Comparison of ENCODE assay signal across 15 cellular contexts in the genomic region with DNA sequence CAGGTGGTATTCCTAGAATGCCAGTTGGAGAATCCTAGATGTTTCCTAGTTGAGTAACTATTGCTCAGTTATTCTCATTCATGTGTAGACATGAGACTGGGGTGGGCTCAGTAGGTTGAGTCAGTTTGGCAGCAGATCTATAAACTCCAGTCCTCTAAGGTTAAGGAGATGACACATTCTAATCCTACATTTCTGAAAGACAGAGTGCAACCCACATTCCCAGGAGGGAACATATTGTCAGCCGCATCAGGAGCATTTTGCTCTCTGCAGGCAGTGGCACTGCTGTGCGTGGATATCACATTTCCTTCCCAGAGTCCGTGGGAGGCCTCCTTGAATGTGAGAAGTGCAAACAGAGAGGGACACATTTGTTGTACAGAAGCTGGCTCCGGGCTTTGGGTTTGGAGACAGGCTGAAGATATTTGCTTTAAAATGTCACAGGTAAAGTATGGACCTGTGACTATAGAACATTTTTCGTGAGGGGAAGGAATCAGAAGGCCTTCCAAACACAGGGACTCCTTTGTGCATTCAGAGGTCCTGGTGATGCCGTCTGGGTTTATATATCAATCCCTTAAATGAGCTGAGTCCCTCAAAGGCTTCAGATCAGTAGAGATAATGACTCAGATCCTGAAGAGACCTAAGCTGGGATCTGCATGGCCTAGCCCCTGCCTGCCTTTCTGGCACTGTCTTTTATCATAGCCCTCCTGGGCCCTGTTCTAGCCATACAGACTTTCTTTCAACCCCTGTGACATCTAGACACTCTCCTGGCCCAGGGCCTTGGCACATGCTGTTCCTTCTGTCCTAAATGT.
DNase-seq lines count a peak whose midpoint lies in the region; ATAC-seq, FAIRE-seq and TF ChIP-seq lines count a peak whose summit lies in the region.
"Had no signal": no experiment of that assay in that cellular context is flagged by ENCODE, and none has a peak within 500 bp of the region (broad histone marks: within the 10 kb centered on the region; RNA-seq: fewer than 3 reads in every experiment).

No MANE protein-coding gene starts in this region.

- H3K4me1 ChIP-seq in keratinocyte (ENCODE audit: control insufficient read depth, extremely low read depth, insufficient read depth, low read length), result peaks cover 24% of the 10 kb centered on the region

- dilution Hi-C loops in keratinocyte (cut with MboI; ENCODE audit: extremely low pct_ligation_motif_present, low sequenced_read_pairs), result no loop called here

- no peaks in the 10 kb centered on the region; the same call in 1 of the 2 replicates for H3K27me3 Mint-ChIP-seq in WTC11 (ENCODE audit: low read depth)
- H3K27me3 Mint-ChIP-seq: stimulated activated memory B cell treated with anti-CD40 and anti-IgM and Interleukin-4, amounts not matched to agents 10 μg/mL and 1 μg/mL and 100 μg/mL, for 72 hours had no signal

- H3K4me3 Mint-ChIP-seq in WTC11, result no peak overlapping the region
- H3K4me3 Mint-ChIP-seq: stimulated activated memory B cell treated with anti-CD40 and anti-IgM and Interleukin-4, amounts not matched to agents 10 μg/mL and 1 μg/mL and 100 μg/mL, for 72 hours had no signal

- H3K9ac ChIP-seq in keratinocyte (ENCODE audit: control insufficient read depth, extremely low read depth, insufficient read depth, low read length), result peak overlapping the region; percentile 65

- POLR2A ChIA-PET in WTC11 (lab: Charles Lee), result interaction anchor here (1.2 kb wide), 1 partner anchor 10 kb away, joined by 4 read pairs; no protein-coding TSS in a partner anchor

- CTCF ChIA-PET in WTC11 (lab: Charles Lee), result interaction anchor here (1.0 to 1.6 kb wide), 2 partner anchors 51 to 53 kb away, joined by 3 read pairs; no protein-coding TSS in a partner anchor

- TF ChIP-seq CTCF in WTC11 (IDR thresholded peaks at IDR 0.05) (no peak), keratinocyte (optimal IDR thresholded peaks at IDR 0.05 in 1 of 3, IDR thresholded peaks at IDR 0.05 in 1 of 3, conservative IDR thresholded peaks at IDR 0.05 in 1 of 3; ENCODE audit: extremely low read depth in 1 of 3, insufficient read depth in 2 of 3, low read length in 3 of 3) (no peak)

- peak; percentile 48 for ATAC-seq in WTC11
- ATAC-seq: HCT116; left cardiac atrium; stimulated activated memory B cell treated with anti-CD40 and anti-IgM and Interleukin-4, amounts not matched to agents 10 μg/mL and 1 μg/mL and 100 μg/mL, for 72 hours had no signal

- H3K4me2 ChIP-seq in keratinocyte (ENCODE audit: control insufficient read depth, extremely low read depth, insufficient read depth, low read depth, low read length), result peak overlapping the region; percentile 86

- no peaks in the 10 kb centered on the region for H3K36me3 ChIP-seq in keratinocyte (ENCODE audit: control insufficient read depth in 2 of 2, extremely low read depth in 1 of 2, insufficient read depth in 2 of 2, low read length in 2 of 2)
- H3K36me3 ChIP-seq: BE2C, SJSA1 had no signal

- H3K4me3 ChIP-seq in keratinocyte (ENCODE audit: control insufficient read depth in 2 of 3, extremely low read depth in 1 of 3, insufficient read depth in 2 of 3, low read depth in 1 of 3, low read length in 3 of 3), result peak overlapping the region in 2 of 3 experiments; percentile 40 to 48
- H3K4me3 ChIP-seq: SJSA1 had no signal

- H3K27me3 ChIP-seq in keratinocyte (ENCODE audit: control insufficient read depth, extremely low read depth, insufficient read depth, low read length), result no peaks in the 10 kb centered on the region
- H3K27me3 ChIP-seq: BE2C, SJSA1 had no signal

- H4K20me1 ChIP-seq in keratinocyte (ENCODE audit: control insufficient read depth, extremely low read depth, insufficient read depth, low read length), result no peaks in the 10 kb centered on the region

- H2AFZ ChIP-seq in keratinocyte (ENCODE audit: control insufficient read depth, low read length), result peak overlapping the region; percentile 68

- no peaks in the 10 kb centered on the region for H3K9me1 ChIP-seq in keratinocyte (ENCODE audit: control insufficient read depth, extremely low read depth, insufficient read depth, low read length)

- DNase-seq in ELR (ENCODE audit: low read depth) (peak; percentile 3), LHCN-M2 (ENCODE audit: low read depth) (peak; percentile 15), WTC11 (ENCODE audit: low spot score) (no peak), keratinocyte (ENCODE audit: low read depth, low spot score) (peak; percentile 93), SIG-M5 (lab: John Stamatoyannopoulos, UW) (no peak), H4 (ENCODE audit: low spot score) (no peak), MV-4-11 (lab: John Stamatoyannopoulos, UW) (no peak)
- no peak for DNase-seq in stimulated activated CD4-positive, alpha-beta T cell treated with anti-CD3 and anti-CD28 coated beads, Interleukin-4, amount 100 ng/mL, for 4 hours
- DNase-seq: activated naive CD4-positive, alpha-beta T cell treated with Interleukin-2 at 50 U/mL for 16 hours; BE2C; left cardiac atrium had no signal

- no peaks in the 10 kb centered on the region for H3K36me3 Mint-ChIP-seq in WTC11
- H3K36me3 Mint-ChIP-seq: stimulated activated memory B cell treated with anti-CD40 and anti-IgM and Interleukin-4, amounts not matched to agents 10 μg/mL and 1 μg/mL and 100 μg/mL, for 72 hours had no signal

- H3K79me2 ChIP-seq in keratinocyte (ENCODE audit: control insufficient read depth, insufficient read depth, low read length), result no peaks in the 10 kb centered on the region

- H3K9me3 ChIP-seq in keratinocyte (ENCODE audit: control insufficient read depth, low read depth, low read length), result no peaks in the 10 kb centered on the region
- H3K9me3 ChIP-seq: BE2C, SJSA1 had no signal

- no peaks in the 10 kb centered on the region for H3K9me3 Mint-ChIP-seq in WTC11
- H3K9me3 Mint-ChIP-seq: stimulated activated memory B cell treated with anti-CD40 and anti-IgM and Interleukin-4, amounts not matched to agents 10 μg/mL and 1 μg/mL and 100 μg/mL, for 72 hours had no signal

- peaks cover 18% of the 10 kb centered on the region for H3K4me1 Mint-ChIP-seq in WTC11
- H3K4me1 Mint-ChIP-seq: stimulated activated memory B cell treated with anti-CD40 and anti-IgM and Interleukin-4, amounts not matched to agents 10 μg/mL and 1 μg/mL and 100 μg/mL, for 72 hours had no signal

- FAIRE-seq in keratinocyte (lab: Jason Lieb, UNC), result peak; percentile 99
- FAIRE-seq: urothelium cell line had no signal

- H3K27ac Mint-ChIP-seq in WTC11, result no peak overlapping the region; the same call in 1 of the 2 replicates
- H3K27ac Mint-ChIP-seq: stimulated activated memory B cell treated with anti-CD40 and anti-IgM and Interleukin-4, amounts not matched to agents 10 μg/mL and 1 μg/mL and 100 μg/mL, for 72 hours had no signal

- peak overlapping the region; percentile 89 for H3K27ac ChIP-seq in keratinocyte (ENCODE audit: control insufficient read depth, insufficient read depth, low read length)
- H3K27ac ChIP-seq: SJSA1 had no signal

TF ChIP-seq in WTC11, 78 proteins besides CTCF, POLR2A, EP300 and RAD21 (continues in another document):
- TF ChIP-seq JAZF1 (CRISPR knock-in tag; IDR thresholded peaks at IDR 0.05) (no peak), NR1H2 (CRISPR knock-in tag; IDR thresholded peaks at IDR 0.05) (no peak), NFE2L1 (CRISPR knock-in tag; IDR thresholded peaks at IDR 0.05) (no peak), RELA (CRISPR knock-in tag; IDR thresholded peaks at IDR 0.05; ENCODE audit: borderline replicate concordance) (no peak), TEAD4 (CRISPR knock-in tag; IDR thresholded peaks at IDR 0.05) (no peak)
- TF ChIP-seq, protein P1, sequence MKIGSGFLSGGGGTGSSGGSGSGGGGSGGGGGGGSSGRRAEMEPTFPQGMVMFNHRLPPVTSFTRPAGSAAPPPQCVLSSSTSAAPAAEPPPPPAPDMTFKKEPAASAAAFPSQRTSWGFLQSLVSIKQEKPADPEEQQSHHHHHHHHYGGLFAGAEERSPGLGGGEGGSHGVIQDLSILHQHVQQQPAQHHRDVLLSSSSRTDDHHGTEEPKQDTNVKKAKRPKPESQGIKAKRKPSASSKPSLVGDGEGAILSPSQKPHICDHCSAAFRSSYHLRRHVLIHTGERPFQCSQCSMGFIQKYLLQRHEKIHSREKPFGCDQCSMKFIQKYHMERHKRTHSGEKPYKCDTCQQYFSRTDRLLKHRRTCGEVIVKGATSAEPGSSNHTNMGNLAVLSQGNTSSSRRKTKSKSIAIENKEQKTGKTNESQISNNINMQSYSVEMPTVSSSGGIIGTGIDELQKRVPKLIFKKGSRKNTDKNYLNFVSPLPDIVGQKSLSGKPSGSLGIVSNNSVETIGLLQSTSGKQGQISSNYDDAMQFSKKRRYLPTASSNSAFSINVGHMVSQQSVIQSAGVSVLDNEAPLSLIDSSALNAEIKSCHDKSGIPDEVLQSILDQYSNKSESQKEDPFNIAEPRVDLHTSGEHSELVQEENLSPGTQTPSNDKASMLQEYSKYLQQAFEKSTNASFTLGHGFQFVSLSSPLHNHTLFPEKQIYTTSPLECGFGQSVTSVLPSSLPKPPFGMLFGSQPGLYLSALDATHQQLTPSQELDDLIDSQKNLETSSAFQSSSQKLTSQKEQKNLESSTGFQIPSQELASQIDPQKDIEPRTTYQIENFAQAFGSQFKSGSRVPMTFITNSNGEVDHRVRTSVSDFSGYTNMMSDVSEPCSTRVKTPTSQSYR (CRISPR knock-in tag; IDR thresholded peaks at IDR 0.05), result no peak
- TF ChIP-seq, protein P2, sequence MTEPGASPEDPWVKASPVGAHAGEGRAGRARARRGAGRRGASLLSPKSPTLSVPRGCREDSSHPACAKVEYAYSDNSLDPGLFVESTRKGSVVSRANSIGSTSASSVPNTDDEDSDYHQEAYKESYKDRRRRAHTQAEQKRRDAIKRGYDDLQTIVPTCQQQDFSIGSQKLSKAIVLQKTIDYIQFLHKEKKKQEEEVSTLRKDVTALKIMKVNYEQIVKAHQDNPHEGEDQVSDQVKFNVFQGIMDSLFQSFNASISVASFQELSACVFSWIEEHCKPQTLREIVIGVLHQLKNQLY (CRISPR knock-in tag; IDR thresholded peaks at IDR 0.05), result no peak
- TF ChIP-seq, protein P3, sequence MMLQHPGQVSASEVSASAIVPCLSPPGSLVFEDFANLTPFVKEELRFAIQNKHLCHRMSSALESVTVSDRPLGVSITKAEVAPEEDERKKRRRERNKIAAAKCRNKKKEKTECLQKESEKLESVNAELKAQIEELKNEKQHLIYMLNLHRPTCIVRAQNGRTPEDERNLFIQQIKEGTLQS (CRISPR knock-in tag; conservative IDR thresholded peaks at IDR 0.05), result no peak

Comparison
In these comparisons a context has a peak if more than half of its experiments do, and no peak if none do; other contexts are left out.
1. DNase-seq: peak in ELR (single experiment), LHCN-M2 (single experiment) and keratinocyte (single experiment); none in WTC11 (single experiment), SIG-M5 (single experiment), H4 (single experiment), MV-4-11 (single experiment) and stimulated activated CD4-positive, alpha-beta T cell treated with anti-CD3 and anti-CD28 coated beads, Interleukin-4, amount 100 ng/mL, for 4 hours (0 of 2).